Comparison of ENCODE assay signal across 9 cellular contexts in genomic region chr5:125835293-125836172, GRCh38.
DNase-seq lines count a peak whose midpoint lies in the region; ATAC-seq, FAIRE-seq and TF ChIP-seq lines count a peak whose summit lies in the region.
"Had no signal": no experiment of that assay in that cellular context is flagged by ENCODE, and none has a peak within 500 bp of the region (broad histone marks: within the 10 kb centered on the region; RNA-seq: fewer than 3 reads in every experiment).

No MANE protein-coding gene starts in this region.

- no peak overlapping the region for H3K56ac ChIP-seq in H1 (replicated peaks; ENCODE audit: insufficient read length, low read depth, low read length)

- 50% methylated on average over 11 of the region's 11 CpGs; no CpG with 5 or more reads in 1 of the 2 experiments for WGBS in H1 (ENCODE audit: extremely low coverage in 1 of 2, insufficient coverage in 1 of 2, insufficient read length in 1 of 2, insufficient replicate concordance in 2 of 2, low coverage in 1 of 2, low lambda C conversion rate in 2 of 2, missing lambda C conversion rate in 1 of 2), 2 experiments

- H3K9ac ChIP-seq in H1 (replicated peaks in 1 of 4; ENCODE audit: extremely low read depth in 1 of 4, low read depth in 3 of 4, low read length in 3 of 4), result no peak overlapping the region

- no peak overlapping the region for H3K4ac ChIP-seq in H1 (replicated peaks; ENCODE audit: insufficient read length, low read depth, low read length)

- no peak overlapping the region for H2BK5ac ChIP-seq in H1 (ENCODE audit: low read depth, low read length)

- H3K4me1 Mint-ChIP-seq in memory B cell, result no peaks in the 10 kb centered on the region
- H3K4me1 Mint-ChIP-seq in CD8-positive, alpha-beta T cell (ENCODE audit: low read depth), result no peaks in the 10 kb centered on the region

- peaks cover 3% of the 10 kb centered on the region for H3K9me3 Mint-ChIP-seq in memory B cell
- peaks cover 10% of the 10 kb centered on the region for H3K9me3 Mint-ChIP-seq in CD8-positive, alpha-beta T cell

- H3K79me2 ChIP-seq in DOHH2 (ENCODE audit: control insufficient read depth, low read length) (no peaks in the 10 kb centered on the region), H1 (ENCODE audit: control insufficient read depth in 1 of 2, insufficient read depth in 2 of 2, low read length in 2 of 2) (no peaks in the 10 kb centered on the region)

- peak overlapping the region; percentile 41; the same call in 1 of the 2 replicates for H2AFZ ChIP-seq in H1 (ENCODE audit: low read length)

- FAIRE-seq in H1 (lab: Jason Lieb, UNC), result peak; percentile 86

- no peaks in the 10 kb centered on the region for H3K79me1 ChIP-seq in H1 (ENCODE audit: low read depth, low read length)

- CTCF ChIA-PET in H1 (lab: Charles Lee; ENCODE audit: partially characterized antibody), result interaction anchor here (0.6 to 2.4 kb wide), 21 partner anchors 11 to 1116 kb away, joined by 3 to 13 read pairs (median 3); no protein-coding TSS in a partner anchor
- CTCF ChIA-PET in CD8-positive, alpha-beta T cell (lab: Charles Lee), result no interaction called here

- intact Hi-C loops in CD8-positive, alpha-beta T cell (cut with DNase I, micrococcal nuclease), result no loop called here

- H3K4me1 ChIP-seq in DOHH2 (ENCODE audit: control insufficient read depth, low read length), result no peaks in the 10 kb centered on the region
- H3K4me1 ChIP-seq in H1 (replicated peaks in 1 of 4; ENCODE audit: control insufficient read depth in 3 of 4, insufficient read depth in 4 of 4, low read length in 3 of 4), result peaks cover 0 to 9% (median 6%) of the 10 kb centered on the region in 4 experiments; a peak in 4 of 7 replicates
- H3K4me1 ChIP-seq in CD8-positive, alpha-beta T cell (ENCODE audit: insufficient read depth, low read length), result no peaks in the 10 kb centered on the region

- H3K9me2 ChIP-seq in DOHH2 (replicated peaks; ENCODE audit: control insufficient read depth, low read length), result no peaks in the 10 kb centered on the region

- H3K27me3 Mint-ChIP-seq in memory B cell, result peaks cover 4% of the 10 kb centered on the region
- H3K27me3 Mint-ChIP-seq in CD8-positive, alpha-beta T cell (ENCODE audit: low read depth), result no peaks in the 10 kb centered on the region
- H3K27me3 Mint-ChIP-seq: IgD-negative memory B cell had no signal

- peak overlapping the region; percentile 31; the same call in 1 of the 2 replicates for H3K4me2 ChIP-seq in DOHH2 (ENCODE audit: low read length)
- no peak overlapping the region for H3K4me2 ChIP-seq in H1 (ENCODE audit: insufficient read depth in 1 of 2, low read depth in 2 of 2, low read length in 2 of 2)

- H4K20me1 ChIP-seq in DOHH2 (ENCODE audit: control insufficient read depth, insufficient read depth, low read depth, low read length), result no peaks in the 10 kb centered on the region
- H4K20me1 ChIP-seq in H1 (replicated peaks in 1 of 2; ENCODE audit: control insufficient read depth in 1 of 2, insufficient read depth in 2 of 2, low read length in 2 of 2), result no peaks in the 10 kb centered on the region

- H4K8ac ChIP-seq in H1 (ENCODE audit: extremely low read depth, insufficient read depth, low read length), result no peak overlapping the region

- H3K23ac ChIP-seq in H1 (ENCODE audit: insufficient read length), result no peak overlapping the region

- no peaks in the 10 kb centered on the region for H3F3A ChIP-seq in DOHH2 (ENCODE audit: control insufficient read depth, insufficient read depth)

- no peak overlapping the region for H4K91ac ChIP-seq in H1 (replicated peaks; ENCODE audit: insufficient read length, low read length)

- peak; percentile 82 to 85 for TF ChIP-seq RAD21 in H1 (IDR thresholded peaks at IDR 0.05 in 1 of 2, conservative IDR thresholded peaks at IDR 0.05 in 1 of 2; ENCODE audit: low read depth in 2 of 2, low read length in 2 of 2)

- no peak overlapping the region for H2BK12ac ChIP-seq in H1 (ENCODE audit: low read depth, low read length)

- peaks cover 5% of the 10 kb centered on the region; the same call in 1 of the 2 replicates for H3K9me3 ChIP-seq in DOHH2 (ENCODE audit: control insufficient read depth, insufficient read depth, low read length)
- H3K9me3 ChIP-seq in H1 (ENCODE audit: insufficient read depth in 2 of 2, low read depth in 1 of 2, low read length in 1 of 2), result 0 out of 4 replicates have a peak, but pooled peaks cover 0 to 2% of the 10 kb centered on the region in 2 experiments
- no peaks in the 10 kb centered on the region for H3K9me3 ChIP-seq in CD8-positive, alpha-beta T cell (ENCODE audit: low read length)

- H3K23me2 ChIP-seq in H1 (ENCODE audit: low read depth, low read length), result no peaks in the 10 kb centered on the region

- ATAC-seq in GM21529 (IDR thresholded peaks at IDR 0.05; ENCODE audit: unreplicated experiment) (peak; percentile 86), memory B cell (ENCODE audit: low read depth) (peak; percentile 62)
- no peak for ATAC-seq in CD8-positive, alpha-beta T cell

- H3K18ac ChIP-seq in H1 (ENCODE audit: extremely low read depth, low read length), result no peak overlapping the region

- POLR2A ChIA-PET in H1 (lab: Charles Lee; ENCODE audit: partially characterized antibody), result no interaction called here
- POLR2A ChIA-PET in CD8-positive, alpha-beta T cell (lab: Charles Lee), result no interaction called here

- no peak overlapping the region for H4K5ac ChIP-seq in H1 (ENCODE audit: insufficient read length, low read depth, low read length)

- H2AK5ac ChIP-seq in H1 (ENCODE audit: low read depth, low read length), result no peak overlapping the region

- DNase-seq in NAMALWA (ENCODE audit: low spot score), result peak; percentile 73
- DNase-seq in H1 (ENCODE audit: low read depth in 1 of 2, low spot score in 2 of 2), result peak; percentile 47 to 52
- DNase-seq in memory B cell (ENCODE audit: low spot score in 2 of 2), result peak; percentile 4 to 14
- DNase-seq in NOMO-1 treated with dmso at 0.1 percent for 144 hours (lab: John Stamatoyannopoulos, UW; ENCODE audit: unreplicated experiment), result no peak
- DNase-seq in NOMO-1 (lab: John Stamatoyannopoulos, UW; ENCODE audit: unreplicated experiment in 2 of 2), result no peak
- no peak for DNase-seq in CD8-positive, alpha-beta T cell

- H3K27ac ChIP-seq in DOHH2 (ENCODE audit: low read depth, low read length) (no peak overlapping the region), H1 (ENCODE audit: low read depth, low read length) (no peak overlapping the region)
- no peak overlapping the region for H3K27ac ChIP-seq in CD8-positive, alpha-beta T cell (ENCODE audit: low read depth, low read length)

- H3K4me3 Mint-ChIP-seq in memory B cell, result no peak overlapping the region
- no peak overlapping the region for H3K4me3 Mint-ChIP-seq in CD8-positive, alpha-beta T cell

- TF ChIP-seq CTCF in DOHH2 (IDR thresholded peaks at IDR 0.05; ENCODE audit: low read depth, low read length, poor library complexity, severe bottlenecking), result peak; percentile 50
- TF ChIP-seq CTCF in H1 (IDR thresholded peaks at IDR 0.05; ENCODE audit: control extremely low read depth in 1 of 3, insufficient read depth in 1 of 3, low read depth in 1 of 3, low read length in 3 of 3), result peak; percentile 53 to 80 (median 71)
- TF ChIP-seq CTCF in CD8-positive, alpha-beta T cell (IDR thresholded peaks at IDR 0.05), result no peak

- H3K36me3 ChIP-seq in DOHH2 (ENCODE audit: control insufficient read depth, low read length) (no peaks in the 10 kb centered on the region), H1 (ENCODE audit: control insufficient read depth in 2 of 4, insufficient read depth in 4 of 4, low read length in 3 of 4) (no peaks in the 10 kb centered on the region)
- no peaks in the 10 kb centered on the region for H3K36me3 ChIP-seq in CD8-positive, alpha-beta T cell (ENCODE audit: insufficient read depth, low read length)

- H3K27ac Mint-ChIP-seq in memory B cell, result no peak overlapping the region
- H3K27ac Mint-ChIP-seq in CD8-positive, alpha-beta T cell, result no peak overlapping the region
- H3K27ac Mint-ChIP-seq: IgD-negative memory B cell had no signal

- H3K14ac ChIP-seq in H1 (ENCODE audit: insufficient read length), result no peak overlapping the region

- H3K27me3 ChIP-seq in DOHH2 (ENCODE audit: control insufficient read depth, low read length) (no peaks in the 10 kb centered on the region), H1 (replicated peaks in 1 of 4; ENCODE audit: control insufficient read depth in 3 of 4, extremely low read depth in 1 of 4, insufficient read depth in 3 of 4, low read length in 3 of 4) (no peaks in the 10 kb centered on the region)
- H3K27me3 ChIP-seq in CD8-positive, alpha-beta T cell (ENCODE audit: insufficient read depth, low read length), result no peaks in the 10 kb centered on the region

- H2BK120ac ChIP-seq in H1 (replicated peaks; ENCODE audit: low read depth, low read length), result no peak overlapping the region

- no peak for TF ChIP-seq POLR2A in H1 (IDR thresholded peaks at IDR 0.05; ENCODE audit: control extremely low read depth in 1 of 2, low read depth in 2 of 2, low read length in 2 of 2)

- H3K4me3 ChIP-seq in DOHH2 (ENCODE audit: low read length) (no peak overlapping the region), H1 (ENCODE audit: extremely low read depth in 1 of 4, insufficient read depth in 2 of 4, low read depth in 3 of 4, low read length in 4 of 4) (no peak overlapping the region)
- no peak overlapping the region for H3K4me3 ChIP-seq in CD8-positive, alpha-beta T cell (ENCODE audit: low read depth, low read length)

- no peaks in the 10 kb centered on the region for H3K36me3 Mint-ChIP-seq in memory B cell
- no peaks in the 10 kb centered on the region for H3K36me3 Mint-ChIP-seq in CD8-positive, alpha-beta T cell
- H3K36me3 Mint-ChIP-seq: IgD-negative memory B cell had no signal

- no peak overlapping the region for H2BK20ac ChIP-seq in H1 (ENCODE audit: low read length)

- no peak for TF ChIP-seq EP300 in H1 (IDR thresholded peaks at IDR 0.05; ENCODE audit: borderline replicate concordance in 1 of 2, low read depth in 2 of 2, low read length in 2 of 2)

- no peak overlapping the region for H2BK15ac ChIP-seq in H1 (ENCODE audit: low read length)

TF ChIP-seq in H1, 55 proteins besides CTCF, POLR2A, EP300 and RAD21:
- TF ChIP-seq YY1 (IDR thresholded peaks at IDR 0.05; ENCODE audit: low read depth, low read length), result no peak

Comparison
In these comparisons a context has a peak if more than half of its experiments do, and no peak if none do; other contexts are left out.
1. DNase-seq: peak in NAMALWA (single experiment), H1 (2 of 2) and memory B cell (2 of 2); none in NOMO-1 treated with dmso at 0.1 percent for 144 hours (single experiment), NOMO-1 (0 of 2) and CD8-positive, alpha-beta T cell (0 of 7).